ENCODE assay signal across 9 cellular contexts in genomic region chr12:109879332-109880048, GRCh38. TPM values are rescaled to one million over a fixed set of nuclear protein-coding genes. Genes with fewer than 3 reads are reported as not detected.
DNase-seq lines count a peak whose midpoint lies in the region; ATAC-seq, FAIRE-seq and TF ChIP-seq lines count a peak whose summit lies in the region.
"Had no signal": no experiment of that assay in that cellular context is flagged by ENCODE, and none has a peak within 500 bp of the region (broad histone marks: within the 10 kb centered on the region; RNA-seq: fewer than 3 reads in every experiment).

No MANE protein-coding gene starts in this region.

- no peak for TF ChIP-seq POLR2A in endothelial cell of umbilical vein (IDR thresholded peaks at IDR 0.05; ENCODE audit: low read depth, low read length)

- H3K4me3 ChIP-seq in endothelial cell of umbilical vein (replicated peaks in 1 of 3; ENCODE audit: insufficient read depth in 1 of 3, low read depth in 1 of 3, low read length in 3 of 3) = peak overlapping the region; percentile 50 to 76 (median 61)
- H3K4me3 ChIP-seq in neuron (ENCODE audit: low read length) = peak overlapping the region; percentile 80

- H3K9ac ChIP-seq in endothelial cell of umbilical vein (replicated peaks; ENCODE audit: extremely low read depth, insufficient read depth, low read length) = peak overlapping the region; percentile 69

- peak; percentile 36 for DNase-seq in EL
- peak; percentile 34 for DNase-seq in OCI-M1 (lab: John Stamatoyannopoulos, UW)
- peak; percentile 33 for DNase-seq in endothelial cell of umbilical vein (ENCODE audit: low read depth, low spot score)
- DNase-seq in NCI-H524 treated with DMSO at 0.1 percent for 48 hours (lab: John Stamatoyannopoulos, UW) = no peak
- no peak for DNase-seq in NCI-H1930 (lab: John Stamatoyannopoulos, UW)

- POLR2A ChIA-PET in endothelial cell of umbilical vein (lab: Charles Lee) = no interaction called here

- CTCF ChIA-PET in endothelial cell of umbilical vein (lab: Charles Lee) = interaction anchor here (1.0 to 3.8 kb wide), 2 partner anchors 26 to 74 kb away, joined by 3 to 27 read pairs; no protein-coding TSS in a partner anchor

- no peaks in the 10 kb centered on the region for H3K9me1 ChIP-seq in endothelial cell of umbilical vein (replicated peaks; ENCODE audit: control insufficient read depth, extremely low read depth, insufficient read depth, low read length)

- intact Hi-C loops in endothelial cell of umbilical vein (cut with micrococcal nuclease) = loop anchor here (1.0 to 2.0 kb wide), 5 partner anchors 9 to 361 kb away; partner anchors contain the start of gene TCHP

- H3K4me1 ChIP-seq in endothelial cell of umbilical vein (ENCODE audit: control insufficient read depth, extremely low read depth, insufficient read depth, low read length) = peaks cover 17% of the 10 kb centered on the region
- peaks cover 14% of the 10 kb centered on the region for H3K4me1 ChIP-seq in neuron (ENCODE audit: insufficient read depth, low read length)

- peak overlapping the region; percentile 40 for H3K27ac ChIP-seq in endothelial cell of umbilical vein (ENCODE audit: insufficient read depth, low read depth, low read length)

- H3K36me3 ChIP-seq in endothelial cell of umbilical vein (ENCODE audit: control insufficient read depth in 2 of 2, extremely low read depth in 1 of 2, insufficient read depth in 2 of 2, low read length in 2 of 2) = no peaks in the 10 kb centered on the region
- H3K36me3 ChIP-seq in neuron (ENCODE audit: insufficient read depth, low read length) = no peaks in the 10 kb centered on the region

- H3K9me3 ChIP-seq in endothelial cell of umbilical vein (replicated peaks; ENCODE audit: control insufficient read depth, insufficient read depth, low read length) = no peaks in the 10 kb centered on the region
- no peaks in the 10 kb centered on the region for H3K9me3 ChIP-seq in neuron (ENCODE audit: low read length)

- ATAC-seq in HG03521 (IDR thresholded peaks at IDR 0.05; ENCODE audit: unreplicated experiment) = no peak
- ATAC-seq in GM21367 (IDR thresholded peaks at IDR 0.05; ENCODE audit: unreplicated experiment) = no peak

- no peaks in the 10 kb centered on the region for H4K20me1 ChIP-seq in endothelial cell of umbilical vein (replicated peaks; ENCODE audit: control insufficient read depth, extremely low read depth, insufficient read depth, low read length)

- FAIRE-seq in endothelial cell of umbilical vein (lab: Jason Lieb, UNC) = peak; percentile 58

- H2AFZ ChIP-seq in endothelial cell of umbilical vein (ENCODE audit: low read depth, low read length) (peak overlapping the region; percentile 71), neuron (ENCODE audit: low read depth, low read length) (peak overlapping the region; percentile 1)

- peak overlapping the region; percentile 47 for H3K4me2 ChIP-seq in endothelial cell of umbilical vein (ENCODE audit: insufficient read depth, low read length)

- peaks cover 27% of the 10 kb centered on the region for H3K79me2 ChIP-seq in endothelial cell of umbilical vein (ENCODE audit: control insufficient read depth, insufficient read depth, low read length)

- H3K27me3 ChIP-seq in endothelial cell of umbilical vein (ENCODE audit: control insufficient read depth in 2 of 2, insufficient read depth in 2 of 2, low read length in 2 of 2) (no peaks in the 10 kb centered on the region), neuron (ENCODE audit: insufficient read depth, low read length) (no peaks in the 10 kb centered on the region)

- TSS peak; percentile 39 for BruUV-seq in endothelial cell of umbilical vein (replicated peaks; lab: Mats Ljungman, UMichigan)

- dilution Hi-C loops in endothelial cell of umbilical vein (cut with MboI; ENCODE audit: extremely low pct_ligation_motif_present, low sequenced_read_pairs) = no loop called here

- TF ChIP-seq CTCF in endothelial cell of umbilical vein (IDR thresholded peaks at IDR 0.05; ENCODE audit: extremely low read depth in 1 of 2, insufficient read depth in 1 of 2, low read depth in 1 of 2, low read length in 2 of 2) = no peak

TF ChIP-seq in endothelial cell of umbilical vein, 7 proteins besides CTCF, POLR2A, EP300 and RAD21:
- no peak for TF ChIP-seq EZH2 (IDR thresholded peaks at IDR 0.05; ENCODE audit: borderline replicate concordance, low read depth, low read length, severe bottlenecking)
- no peak for TF ChIP-seq MAX (IDR thresholded peaks at IDR 0.05; ENCODE audit: insufficient read depth, insufficient read length)
- no peak for TF ChIP-seq FOS (IDR thresholded peaks at IDR 0.05; ENCODE audit: borderline replicate concordance, insufficient read depth, low read length)
- TF ChIP-seq GATA2 (IDR thresholded peaks at IDR 0.05; ENCODE audit: insufficient read depth, insufficient read length, low read depth, low read length) = no peak
- TF ChIP-seq POLR2AphosphoS5 (IDR thresholded peaks at IDR 0.05; ENCODE audit: insufficient read depth, low read depth, low read length) = no peak
- TF ChIP-seq MYC (IDR thresholded peaks at IDR 0.05; ENCODE audit: low read depth, low read length) = no peak
- TF ChIP-seq JUN (IDR thresholded peaks at IDR 0.05; ENCODE audit: borderline replicate concordance, insufficient read depth, insufficient read length, low read depth) = no peak

RNA-seq across cellular contexts. Expression of gene GLTP, which starts 0.9 kb away (rescaled TPM):
- total RNA-seq in endothelial cell of umbilical vein = 46.6 and 48.0 TPM in 2 replicates
- polyA plus RNA-seq in endothelial cell of umbilical vein = 20.1 and 21.5 TPM in 2 replicates
- polyA plus RNA-seq in endothelial cell of umbilical vein (2011; cell fraction: cytosol; rRNA removed) = 50.6 and 51.7 TPM in 2 replicates
- polyA plus RNA-seq in endothelial cell of umbilical vein (2011; cell fraction: nucleus; rRNA removed) = 10.4 and 16.5 TPM in 2 replicates
- polyA plus RNA-seq in endothelial cell of umbilical vein (2012) = 45.2 and 53.0 TPM in 2 replicates
- 32.0 and 36.3 TPM in 2 replicates for polyA minus RNA-seq in endothelial cell of umbilical vein
- 22.4 TPM for polyA minus RNA-seq in endothelial cell of umbilical vein (2011; cell fraction: cytosol; rRNA and poly(A)+ RNA removed)
- 6.1 and 6.6 TPM in 2 replicates for polyA minus RNA-seq in endothelial cell of umbilical vein (2011; cell fraction: nucleus; rRNA and poly(A)+ RNA removed)

RNA-seq across cellular contexts. Expression of gene TCHP, which starts 20.6 kb away (rescaled TPM):
- 24.3 and 26.0 TPM in 2 replicates for total RNA-seq in endothelial cell of umbilical vein
- polyA plus RNA-seq in endothelial cell of umbilical vein = 9.4 and 12.9 TPM in 2 replicates
- polyA plus RNA-seq in endothelial cell of umbilical vein (2011; cell fraction: cytosol; rRNA removed) = 12.1 and 12.5 TPM in 2 replicates
- polyA plus RNA-seq in endothelial cell of umbilical vein (2011; cell fraction: nucleus; rRNA removed) = 42.3 and 50.3 TPM in 2 replicates
- 18.5 and 20.5 TPM in 2 replicates for polyA plus RNA-seq in endothelial cell of umbilical vein (2012)
- 8.3 and 13.2 TPM in 2 replicates for polyA minus RNA-seq in endothelial cell of umbilical vein
- 9.9 TPM for polyA minus RNA-seq in endothelial cell of umbilical vein (2011; cell fraction: cytosol; rRNA and poly(A)+ RNA removed)
- 11.3 and 18.9 TPM in 2 replicates for polyA minus RNA-seq in endothelial cell of umbilical vein (2011; cell fraction: nucleus; rRNA and poly(A)+ RNA removed)

RNA-seq across cellular contexts. Expression of gene TRPV4, which starts 46.3 kb away (rescaled TPM):
- 8.8 and 12.3 TPM in 2 replicates for total RNA-seq in endothelial cell of umbilical vein
- polyA plus RNA-seq in endothelial cell of umbilical vein = 22.3 and 24.5 TPM in 2 replicates
- polyA plus RNA-seq in endothelial cell of umbilical vein (2011; cell fraction: cytosol; rRNA removed) = 11.3 and 12.3 TPM in 2 replicates
- polyA plus RNA-seq in endothelial cell of umbilical vein (2011; cell fraction: nucleus; rRNA removed) = 19.9 and 23.7 TPM in 2 replicates
- 12.3 and 17.2 TPM in 2 replicates for polyA plus RNA-seq in endothelial cell of umbilical vein (2012)
- 22.6 and 29.3 TPM in 2 replicates for polyA minus RNA-seq in endothelial cell of umbilical vein
- not detected for polyA minus RNA-seq in endothelial cell of umbilical vein (2011; cell fraction: cytosol; rRNA and poly(A)+ RNA removed)
- 13.3 and 16.9 TPM in 2 replicates for polyA minus RNA-seq in endothelial cell of umbilical vein (2011; cell fraction: nucleus; rRNA and poly(A)+ RNA removed)
- total RNA-seq: T-helper 2 cell treated with Interferon-gamma antibody and Interleukin-4, amounts not matched to agents 100 ng/mL and 5 ng/mL, for 36 hours had no signal

Comparison
In these comparisons a context has a peak if more than half of its experiments do, and no peak if none do; other contexts are left out.
1. DNase-seq: peak in EL (single experiment), OCI-M1 (single experiment) and endothelial cell of umbilical vein (single experiment); none in NCI-H524 treated with DMSO at 0.1 percent for 48 hours (single experiment) and NCI-H1930 (0 of 2).